Comparison of ENCODE assay signal across 1 cellular context in the genomic region with DNA sequence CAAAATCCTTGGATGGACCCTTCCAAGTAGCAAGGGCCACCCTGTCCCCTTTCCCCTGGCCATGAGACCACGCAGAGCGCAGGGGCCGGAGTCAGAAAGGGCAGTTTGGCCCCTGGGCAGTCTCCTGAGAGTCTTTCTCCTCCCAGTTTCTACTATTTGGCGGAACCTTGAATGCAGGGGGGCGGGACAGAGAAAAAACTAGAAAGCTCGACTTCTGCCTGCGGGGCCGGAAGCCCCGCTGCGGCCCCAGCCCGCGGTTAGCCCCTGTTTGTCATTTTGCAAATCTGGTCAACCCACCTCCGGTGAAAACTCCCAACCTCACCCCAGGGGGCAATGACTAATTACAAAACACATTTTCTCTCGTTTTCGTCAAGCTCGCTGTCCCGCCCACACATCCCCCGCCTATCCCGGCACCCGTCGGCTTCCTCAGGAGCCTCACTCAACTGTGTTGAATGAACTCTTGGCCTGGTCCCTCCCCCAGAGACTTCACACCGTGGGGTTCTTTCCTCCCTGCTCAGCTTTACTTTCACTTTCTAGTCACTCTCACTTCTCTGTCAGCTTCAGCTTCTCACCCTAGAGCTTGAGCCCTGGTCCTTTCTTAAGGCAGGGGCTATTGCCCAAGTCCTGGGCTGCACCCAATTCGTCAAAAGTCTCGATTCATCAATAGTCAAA.
TF ChIP-seq lines count a peak whose summit lies in the region.

No MANE protein-coding gene starts in this region.

TF ChIP-seq in K562, 482 proteins besides CTCF, POLR2A, EP300 and RAD21 (continued from another document and continues in another):
- TF ChIP-seq, protein P1, sequence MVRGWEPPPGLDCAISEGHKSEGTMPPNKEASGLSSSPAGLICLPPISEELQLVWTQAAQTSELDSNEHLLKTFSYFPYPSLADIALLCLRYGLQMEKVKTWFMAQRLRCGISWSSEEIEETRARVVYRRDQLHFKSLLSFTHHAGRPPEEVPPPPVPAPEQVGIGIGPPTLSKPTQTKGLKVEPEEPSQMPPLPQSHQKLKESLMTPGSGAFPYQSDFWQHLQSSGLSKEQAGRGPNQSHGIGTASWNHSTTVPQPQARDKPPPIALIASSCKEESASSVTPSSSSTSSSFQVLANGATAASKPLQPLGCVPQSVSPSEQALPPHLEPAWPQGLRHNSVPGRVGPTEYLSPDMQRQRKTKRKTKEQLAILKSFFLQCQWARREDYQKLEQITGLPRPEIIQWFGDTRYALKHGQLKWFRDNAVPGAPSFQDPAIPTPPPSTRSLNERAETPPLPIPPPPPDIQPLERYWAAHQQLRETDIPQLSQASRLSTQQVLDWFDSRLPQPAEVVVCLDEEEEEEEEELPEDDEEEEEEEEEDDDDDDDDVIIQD (CRISPR knock-in tag; IDR thresholded peaks at IDR 0.05): no peak
- TF ChIP-seq KLF13 (tag; IDR thresholded peaks at IDR 0.05; ENCODE audit: borderline replicate concordance, low read depth): no peak
- TF ChIP-seq, protein P2, sequence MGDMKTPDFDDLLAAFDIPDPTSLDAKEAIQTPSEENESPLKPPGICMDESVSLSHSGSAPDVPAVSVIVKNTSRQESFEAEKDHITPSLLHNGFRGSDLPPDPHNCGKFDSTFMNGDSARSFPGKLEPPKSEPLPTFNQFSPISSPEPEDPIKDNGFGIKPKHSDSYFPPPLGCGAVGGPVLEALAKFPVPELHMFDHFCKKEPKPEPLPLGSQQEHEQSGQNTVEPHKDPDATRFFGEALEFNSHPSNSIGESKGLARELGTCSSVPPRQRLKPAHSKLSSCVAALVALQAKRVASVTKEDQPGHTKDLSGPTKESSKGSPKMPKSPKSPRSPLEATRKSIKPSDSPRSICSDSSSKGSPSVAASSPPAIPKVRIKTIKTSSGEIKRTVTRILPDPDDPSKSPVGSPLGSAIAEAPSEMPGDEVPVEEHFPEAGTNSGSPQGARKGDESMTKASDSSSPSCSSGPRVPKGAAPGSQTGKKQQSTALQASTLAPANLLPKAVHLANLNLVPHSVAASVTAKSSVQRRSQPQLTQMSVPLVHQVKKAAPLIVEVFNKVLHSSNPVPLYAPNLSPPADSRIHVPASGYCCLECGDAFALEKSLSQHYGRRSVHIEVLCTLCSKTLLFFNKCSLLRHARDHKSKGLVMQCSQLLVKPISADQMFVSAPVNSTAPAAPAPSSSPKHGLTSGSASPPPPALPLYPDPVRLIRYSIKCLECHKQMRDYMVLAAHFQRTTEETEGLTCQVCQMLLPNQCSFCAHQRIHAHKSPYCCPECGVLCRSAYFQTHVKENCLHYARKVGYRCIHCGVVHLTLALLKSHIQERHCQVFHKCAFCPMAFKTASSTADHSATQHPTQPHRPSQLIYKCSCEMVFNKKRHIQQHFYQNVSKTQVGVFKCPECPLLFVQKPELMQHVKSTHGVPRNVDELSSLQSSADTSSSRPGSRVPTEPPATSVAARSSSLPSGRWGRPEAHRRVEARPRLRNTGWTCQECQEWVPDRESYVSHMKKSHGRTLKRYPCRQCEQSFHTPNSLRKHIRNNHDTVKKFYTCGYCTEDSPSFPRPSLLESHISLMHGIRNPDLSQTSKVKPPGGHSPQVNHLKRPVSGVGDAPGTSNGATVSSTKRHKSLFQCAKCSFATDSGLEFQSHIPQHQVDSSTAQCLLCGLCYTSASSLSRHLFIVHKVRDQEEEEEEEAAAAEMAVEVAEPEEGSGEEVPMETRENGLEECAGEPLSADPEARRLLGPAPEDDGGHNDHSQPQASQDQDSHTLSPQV (IDR thresholded peaks at IDR 0.05): no peak
- no peak for TF ChIP-seq ZNF165 (CRISPR knock-in tag; IDR thresholded peaks at IDR 0.05; ENCODE audit: borderline replicate concordance)
- TF ChIP-seq ETV1 (tag; conservative IDR thresholded peaks at IDR 0.05; ENCODE audit: low read depth): peak; percentile 93
- TF ChIP-seq, protein P3, sequence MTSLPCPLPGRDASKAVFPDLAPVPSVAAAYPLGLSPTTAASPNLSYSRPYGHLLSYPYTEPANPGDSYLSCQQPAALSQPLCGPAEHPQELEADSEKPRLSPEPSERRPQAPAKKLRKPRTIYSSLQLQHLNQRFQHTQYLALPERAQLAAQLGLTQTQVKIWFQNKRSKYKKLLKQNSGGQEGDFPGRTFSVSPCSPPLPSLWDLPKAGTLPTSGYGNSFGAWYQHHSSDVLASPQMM (CRISPR knock-in tag; IDR thresholded peaks at IDR 0.05): no peak
- peak; percentile 36 for TF ChIP-seq ZNF589 (CRISPR knock-in tag; IDR thresholded peaks at IDR 0.05; ENCODE audit: low read depth)
- TF ChIP-seq ZNF695 (CRISPR knock-in tag; IDR thresholded peaks at IDR 0.05): no peak
- no peak for TF ChIP-seq ZNF644 (tag; IDR thresholded peaks at IDR 0.05; ENCODE audit: low read depth)
- TF ChIP-seq ZNF668 (CRISPR knock-in tag; IDR thresholded peaks at IDR 0.05): no peak
- no peak for TF ChIP-seq XRCC4 (IDR thresholded peaks at IDR 0.05; ENCODE audit: extremely low read depth, insufficient read depth, insufficient read length)
- TF ChIP-seq, protein P4, sequence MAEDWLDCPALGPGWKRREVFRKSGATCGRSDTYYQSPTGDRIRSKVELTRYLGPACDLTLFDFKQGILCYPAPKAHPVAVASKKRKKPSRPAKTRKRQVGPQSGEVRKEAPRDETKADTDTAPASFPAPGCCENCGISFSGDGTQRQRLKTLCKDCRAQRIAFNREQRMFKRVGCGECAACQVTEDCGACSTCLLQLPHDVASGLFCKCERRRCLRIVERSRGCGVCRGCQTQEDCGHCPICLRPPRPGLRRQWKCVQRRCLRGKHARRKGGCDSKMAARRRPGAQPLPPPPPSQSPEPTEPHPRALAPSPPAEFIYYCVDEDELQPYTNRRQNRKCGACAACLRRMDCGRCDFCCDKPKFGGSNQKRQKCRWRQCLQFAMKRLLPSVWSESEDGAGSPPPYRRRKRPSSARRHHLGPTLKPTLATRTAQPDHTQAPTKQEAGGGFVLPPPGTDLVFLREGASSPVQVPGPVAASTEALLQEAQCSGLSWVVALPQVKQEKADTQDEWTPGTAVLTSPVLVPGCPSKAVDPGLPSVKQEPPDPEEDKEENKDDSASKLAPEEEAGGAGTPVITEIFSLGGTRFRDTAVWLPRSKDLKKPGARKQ (CRISPR knock-in tag; IDR thresholded peaks at IDR 0.05): no peak
- no peak for TF ChIP-seq ILF3 (IDR thresholded peaks at IDR 0.05; ENCODE audit: borderline replicate concordance)
- no peak for TF ChIP-seq SPI1 (IDR thresholded peaks at IDR 0.05; ENCODE audit: borderline replicate concordance, low read depth, low read length)
- TF ChIP-seq CEBPB (tag; IDR thresholded peaks at IDR 0.05): no peak
- no peak for TF ChIP-seq ZNF184 (CRISPR knock-in tag; IDR thresholded peaks at IDR 0.05)
- TF ChIP-seq ZKSCAN8 (CRISPR knock-in tag; IDR thresholded peaks at IDR 0.05): no peak
- 0 out of 2 replicates have a peak, but pooled peaks have one; percentile 18 for TF ChIP-seq MYC (IDR thresholded peaks at IDR 0.05; ENCODE audit: low read depth, low read length)
- no peak for TF ChIP-seq MYC (CRISPR knock-in tag; IDR thresholded peaks at IDR 0.05; ENCODE audit: borderline replicate concordance, low read depth)
- TF ChIP-seq, protein P5, sequence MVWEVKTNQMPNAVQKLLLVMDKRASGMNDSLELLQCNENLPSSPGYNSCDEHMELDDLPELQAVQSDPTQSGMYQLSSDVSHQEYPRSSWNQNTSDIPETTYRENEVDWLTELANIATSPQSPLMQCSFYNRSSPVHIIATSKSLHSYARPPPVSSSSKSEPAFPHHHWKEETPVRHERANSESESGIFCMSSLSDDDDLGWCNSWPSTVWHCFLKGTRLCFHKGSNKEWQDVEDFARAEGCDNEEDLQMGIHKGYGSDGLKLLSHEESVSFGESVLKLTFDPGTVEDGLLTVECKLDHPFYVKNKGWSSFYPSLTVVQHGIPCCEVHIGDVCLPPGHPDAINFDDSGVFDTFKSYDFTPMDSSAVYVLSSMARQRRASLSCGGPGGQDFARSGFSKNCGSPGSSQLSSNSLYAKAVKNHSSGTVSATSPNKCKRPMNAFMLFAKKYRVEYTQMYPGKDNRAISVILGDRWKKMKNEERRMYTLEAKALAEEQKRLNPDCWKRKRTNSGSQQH (CRISPR knock-in tag; IDR thresholded peaks at IDR 0.05): no peak
- TF ChIP-seq ELF4 (CRISPR knock-in tag; IDR thresholded peaks at IDR 0.05): no peak
- TF ChIP-seq MAFG (tag; conservative IDR thresholded peaks at IDR 0.05): no peak
- TF ChIP-seq CHD2 (IDR thresholded peaks at IDR 0.05; ENCODE audit: low read depth, low read length): no peak
- no peak for TF ChIP-seq SNIP1 (IDR thresholded peaks at IDR 0.05; ENCODE audit: low read depth)
- TF ChIP-seq, protein P6, sequence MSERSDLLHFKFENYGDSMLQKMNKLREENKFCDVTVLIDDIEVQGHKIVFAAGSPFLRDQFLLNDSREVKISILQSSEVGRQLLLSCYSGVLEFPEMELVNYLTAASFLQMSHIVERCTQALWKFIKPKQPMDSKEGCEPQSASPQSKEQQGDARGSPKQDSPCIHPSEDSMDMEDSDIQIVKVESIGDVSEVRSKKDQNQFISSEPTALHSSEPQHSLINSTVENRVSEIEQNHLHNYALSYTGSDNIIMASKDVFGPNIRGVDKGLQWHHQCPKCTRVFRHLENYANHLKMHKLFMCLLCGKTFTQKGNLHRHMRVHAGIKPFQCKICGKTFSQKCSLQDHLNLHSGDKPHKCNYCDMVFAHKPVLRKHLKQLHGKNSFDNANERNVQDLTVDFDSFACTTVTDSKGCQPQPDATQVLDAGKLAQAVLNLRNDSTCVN (CRISPR knock-in tag; IDR thresholded peaks at IDR 0.05): no peak
- no peak for TF ChIP-seq NCOA2 (IDR thresholded peaks at IDR 0.05; ENCODE audit: partially characterized antibody in 2 of 2)
- no peak for TF ChIP-seq PPARD (CRISPR knock-in tag; IDR thresholded peaks at IDR 0.05)
- TF ChIP-seq ATF7 (IDR thresholded peaks at IDR 0.05): peak; percentile 19; the same call in 1 of the 2 replicates
- peak; percentile 59 for TF ChIP-seq MEIS2 (IDR thresholded peaks at IDR 0.05; ENCODE audit: partially characterized antibody)
- TF ChIP-seq FOXJ2 (tag; IDR thresholded peaks at IDR 0.05): no peak
- TF ChIP-seq, protein P7, sequence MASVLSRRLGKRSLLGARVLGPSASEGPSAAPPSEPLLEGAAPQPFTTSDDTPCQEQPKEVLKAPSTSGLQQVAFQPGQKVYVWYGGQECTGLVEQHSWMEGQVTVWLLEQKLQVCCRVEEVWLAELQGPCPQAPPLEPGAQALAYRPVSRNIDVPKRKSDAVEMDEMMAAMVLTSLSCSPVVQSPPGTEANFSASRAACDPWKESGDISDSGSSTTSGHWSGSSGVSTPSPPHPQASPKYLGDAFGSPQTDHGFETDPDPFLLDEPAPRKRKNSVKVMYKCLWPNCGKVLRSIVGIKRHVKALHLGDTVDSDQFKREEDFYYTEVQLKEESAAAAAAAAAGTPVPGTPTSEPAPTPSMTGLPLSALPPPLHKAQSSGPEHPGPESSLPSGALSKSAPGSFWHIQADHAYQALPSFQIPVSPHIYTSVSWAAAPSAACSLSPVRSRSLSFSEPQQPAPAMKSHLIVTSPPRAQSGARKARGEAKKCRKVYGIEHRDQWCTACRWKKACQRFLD (CRISPR knock-in tag; IDR thresholded peaks at IDR 0.05): peak; percentile 60; the same call in 1 of the 2 replicates
- TF ChIP-seq TSC22D4 (tag; IDR thresholded peaks at IDR 0.05): no peak
- TF ChIP-seq, protein P8, sequence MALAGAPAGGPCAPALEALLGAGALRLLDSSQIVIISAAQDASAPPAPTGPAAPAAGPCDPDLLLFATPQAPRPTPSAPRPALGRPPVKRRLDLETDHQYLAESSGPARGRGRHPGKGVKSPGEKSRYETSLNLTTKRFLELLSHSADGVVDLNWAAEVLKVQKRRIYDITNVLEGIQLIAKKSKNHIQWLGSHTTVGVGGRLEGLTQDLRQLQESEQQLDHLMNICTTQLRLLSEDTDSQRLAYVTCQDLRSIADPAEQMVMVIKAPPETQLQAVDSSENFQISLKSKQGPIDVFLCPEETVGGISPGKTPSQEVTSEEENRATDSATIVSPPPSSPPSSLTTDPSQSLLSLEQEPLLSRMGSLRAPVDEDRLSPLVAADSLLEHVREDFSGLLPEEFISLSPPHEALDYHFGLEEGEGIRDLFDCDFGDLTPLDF (CRISPR knock-in tag; IDR thresholded peaks at IDR 0.05): no peak
- TF ChIP-seq RB1 (IDR thresholded peaks at IDR 0.05; ENCODE audit: low read depth): no peak
- TF ChIP-seq POLR3A (IDR thresholded peaks at IDR 0.05; ENCODE audit: borderline replicate concordance, extremely low read depth, insufficient read depth, insufficient read length): no peak
- TF ChIP-seq U2AF2 (optimal IDR thresholded peaks at IDR 0.05; ENCODE audit: low read depth, low read length): no peak
- peak; percentile 58; the same call in 1 of the 2 replicates for TF ChIP-seq SMARCC2 (IDR thresholded peaks at IDR 0.05; ENCODE audit: low read depth)
- no peak for TF ChIP-seq JUN (IDR thresholded peaks at IDR 0.05; ENCODE audit: borderline replicate concordance, low read depth, low read length)
- TF ChIP-seq JUN (CRISPR knock-in tag; IDR thresholded peaks at IDR 0.05; ENCODE audit: borderline replicate concordance): no peak
- TF ChIP-seq, protein P9, sequence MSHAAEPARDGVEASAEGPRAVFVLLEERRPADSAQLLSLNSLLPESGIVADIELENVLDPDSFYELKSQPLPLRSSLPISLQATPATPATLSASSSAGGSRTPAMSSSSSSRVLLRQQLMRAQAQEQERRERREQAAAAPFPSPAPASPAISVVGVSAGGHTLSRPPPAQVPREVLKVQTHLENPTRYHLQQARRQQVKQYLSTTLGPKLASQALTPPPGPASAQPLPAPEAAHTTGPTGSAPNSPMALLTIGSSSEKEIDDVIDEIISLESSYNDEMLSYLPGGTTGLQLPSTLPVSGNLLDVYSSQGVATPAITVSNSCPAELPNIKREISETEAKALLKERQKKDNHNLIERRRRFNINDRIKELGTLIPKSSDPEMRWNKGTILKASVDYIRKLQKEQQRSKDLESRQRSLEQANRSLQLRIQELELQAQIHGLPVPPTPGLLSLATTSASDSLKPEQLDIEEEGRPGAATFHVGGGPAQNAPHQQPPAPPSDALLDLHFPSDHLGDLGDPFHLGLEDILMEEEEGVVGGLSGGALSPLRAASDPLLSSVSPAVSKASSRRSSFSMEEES (CRISPR knock-in tag; IDR thresholded peaks at IDR 0.05): no peak
- TF ChIP-seq, protein P10, sequence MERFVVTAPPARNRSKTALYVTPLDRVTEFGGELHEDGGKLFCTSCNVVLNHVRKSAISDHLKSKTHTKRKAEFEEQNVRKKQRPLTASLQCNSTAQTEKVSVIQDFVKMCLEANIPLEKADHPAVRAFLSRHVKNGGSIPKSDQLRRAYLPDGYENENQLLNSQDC (CRISPR knock-in tag; IDR thresholded peaks at IDR 0.05): no peak
- TF ChIP-seq, protein P11, sequence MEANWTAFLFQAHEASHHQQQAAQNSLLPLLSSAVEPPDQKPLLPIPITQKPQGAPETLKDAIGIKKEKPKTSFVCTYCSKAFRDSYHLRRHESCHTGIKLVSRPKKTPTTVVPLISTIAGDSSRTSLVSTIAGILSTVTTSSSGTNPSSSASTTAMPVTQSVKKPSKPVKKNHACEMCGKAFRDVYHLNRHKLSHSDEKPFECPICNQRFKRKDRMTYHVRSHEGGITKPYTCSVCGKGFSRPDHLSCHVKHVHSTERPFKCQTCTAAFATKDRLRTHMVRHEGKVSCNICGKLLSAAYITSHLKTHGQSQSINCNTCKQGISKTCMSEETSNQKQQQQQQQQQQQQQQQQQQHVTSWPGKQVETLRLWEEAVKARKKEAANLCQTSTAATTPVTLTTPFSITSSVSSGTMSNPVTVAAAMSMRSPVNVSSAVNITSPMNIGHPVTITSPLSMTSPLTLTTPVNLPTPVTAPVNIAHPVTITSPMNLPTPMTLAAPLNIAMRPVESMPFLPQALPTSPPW (CRISPR knock-in tag; IDR thresholded peaks at IDR 0.05): peak; percentile 74
- no peak for TF ChIP-seq ZNF23 (CRISPR knock-in tag; IDR thresholded peaks at IDR 0.05)
- TF ChIP-seq ZNF146 (CRISPR knock-in tag; IDR thresholded peaks at IDR 0.05; ENCODE audit: unreplicated experiment): no peak
- TF ChIP-seq SRSF3 (IDR thresholded peaks at IDR 0.05; ENCODE audit: insufficient read depth, low read length): no peak
- peak; percentile 86; the same call in 1 of the 2 replicates for TF ChIP-seq RNF2 (IDR thresholded peaks at IDR 0.05)
- TF ChIP-seq TCF7 (IDR thresholded peaks at IDR 0.05; ENCODE audit: borderline replicate concordance): no peak
- TF ChIP-seq ASH1L (IDR thresholded peaks at IDR 0.05; ENCODE audit: borderline replicate concordance, low read depth, partially characterized antibody): no peak
